25 cellular contexts compared by ENCODE assay signal in the genomic region with DNA sequence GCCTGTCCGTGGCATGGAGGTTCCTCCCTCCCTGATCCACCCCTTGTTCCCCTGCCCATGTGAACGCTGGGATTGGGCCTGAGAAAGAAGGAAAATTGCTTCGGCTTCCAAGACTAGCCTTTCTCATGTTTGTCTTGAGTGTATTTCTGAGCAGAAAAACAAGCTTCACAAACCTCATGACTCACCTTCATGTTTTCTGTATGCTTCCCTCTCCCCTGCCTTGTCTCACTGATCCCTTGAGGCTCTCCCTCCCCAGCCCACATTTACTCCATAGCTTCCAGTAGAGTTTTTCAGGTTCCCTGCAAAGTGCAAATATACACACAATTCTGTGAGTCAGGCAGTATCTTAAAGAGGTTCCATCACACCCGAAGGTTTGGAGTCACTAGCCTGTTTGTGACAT.
"Had no signal": no experiment of that assay in that cellular context is flagged by ENCODE, and none has a peak within 500 bp of the region (broad histone marks: within the 10 kb centered on the region; RNA-seq: fewer than 3 reads in every experiment).

No MANE protein-coding gene starts in this region.

- H3K4me3 ChIP-seq: gastrocnemius medialis, heart left ventricle, hepatocyte, left lung, neural progenitor cell, prostate gland, sigmoid colon, skin epidermis, spleen, suprapubic skin, transverse colon had no signal

- H3K36me3 ChIP-seq: gastrocnemius medialis, heart left ventricle, left lung, neural progenitor cell, prostate gland, sigmoid colon, spleen, suprapubic skin, transverse colon had no signal

- DNase-seq: cortex of kidney; effector memory CD8-positive, alpha-beta T cell; foreskin fibroblast; gastrocnemius medialis; heart left ventricle; left cardiac atrium; left lung; mesendoderm; midbrain; naive thymus-derived CD4-positive, alpha-beta T cell; right cardiac atrium; sigmoid colon; spleen; stimulated activated CD4-positive, alpha-beta T cell treated with anti-CD3 and anti-CD28 coated beads, Interleukin-15, amount 100 ng/mL, for 24 hours; stimulated activated CD4-positive, alpha-beta T cell treated with anti-CD3 and anti-CD28 coated beads, Interleukin-4, amount 100 ng/mL, for 1 hour; stimulated activated CD8-positive, alpha-beta memory T cell treated with anti-CD3 and anti-CD28 coated beads, Interleukin-4, amount 100 ng/mL, for 48 hours; stimulated activated naive CD4-positive, alpha-beta T cell; stimulated activated naive CD8-positive, alpha-beta T cell treated with anti-CD3 and anti-CD28 coated beads, Interleukin-15, amount 100 ng/mL, for 72 hours; transverse colon had no signal

- H3K27ac ChIP-seq: gastrocnemius medialis, heart left ventricle, hepatocyte, left lung, neural progenitor cell, prostate gland, sigmoid colon, skin epidermis, spleen, suprapubic skin, transverse colon had no signal

- H3K27ac Mint-ChIP-seq: effector memory CD8-positive, alpha-beta T cell; naive thymus-derived CD4-positive, alpha-beta T cell; nephron; neural progenitor cell; stimulated activated naive CD8-positive, alpha-beta T cell treated with anti-CD3 and anti-CD28 coated beads, Interleukin-15, amount 100 ng/mL, for 72 hours had no signal

- H3K4me1 Mint-ChIP-seq: neural progenitor cell; stimulated activated naive CD8-positive, alpha-beta T cell treated with anti-CD3 and anti-CD28 coated beads, Interleukin-15, amount 100 ng/mL, for 72 hours had no signal

- H3K9me3 Mint-ChIP-seq: effector memory CD8-positive, alpha-beta T cell; neural progenitor cell; stimulated activated naive CD8-positive, alpha-beta T cell treated with anti-CD3 and anti-CD28 coated beads, Interleukin-15, amount 100 ng/mL, for 72 hours had no signal

- H3K9me3 ChIP-seq: gastrocnemius medialis, heart left ventricle, left lung, prostate gland, sigmoid colon, spleen, suprapubic skin, transverse colon had no signal

- H3K79me2 ChIP-seq: hepatocyte had no signal

- H3K4me1 ChIP-seq: gastrocnemius medialis, heart left ventricle, left lung, neural progenitor cell, prostate gland, sigmoid colon, spleen, suprapubic skin, transverse colon had no signal

- H3K9ac ChIP-seq: neural progenitor cell had no signal

- H3K36me3 Mint-ChIP-seq: naive thymus-derived CD4-positive, alpha-beta T cell; neural progenitor cell had no signal

- H3K4me3 Mint-ChIP-seq: effector memory CD8-positive, alpha-beta T cell; naive thymus-derived CD4-positive, alpha-beta T cell; nephron; neural progenitor cell; stimulated activated naive CD8-positive, alpha-beta T cell treated with anti-CD3 and anti-CD28 coated beads, Interleukin-15, amount 100 ng/mL, for 72 hours had no signal

- H3K4me2 ChIP-seq: hepatocyte, neural progenitor cell had no signal

- H2AFZ ChIP-seq: hepatocyte, neural progenitor cell had no signal

- H3K27me3 ChIP-seq: gastrocnemius medialis, hepatocyte, left lung, neural progenitor cell, sigmoid colon, spleen, suprapubic skin, transverse colon had no signal

- H3K27me3 Mint-ChIP-seq: naive thymus-derived CD4-positive, alpha-beta T cell; stimulated activated naive CD8-positive, alpha-beta T cell treated with anti-CD3 and anti-CD28 coated beads, Interleukin-15, amount 100 ng/mL, for 72 hours had no signal

- ATAC-seq: effector memory CD8-positive, alpha-beta T cell; gastrocnemius medialis; heart left ventricle; left cardiac atrium; left lung; naive thymus-derived CD4-positive, alpha-beta T cell; right cardiac atrium; stimulated activated naive CD8-positive, alpha-beta T cell treated with anti-CD3 and anti-CD28 coated beads, Interleukin-15, amount 100 ng/mL, for 72 hours had no signal
